In the genomic region with DNA sequence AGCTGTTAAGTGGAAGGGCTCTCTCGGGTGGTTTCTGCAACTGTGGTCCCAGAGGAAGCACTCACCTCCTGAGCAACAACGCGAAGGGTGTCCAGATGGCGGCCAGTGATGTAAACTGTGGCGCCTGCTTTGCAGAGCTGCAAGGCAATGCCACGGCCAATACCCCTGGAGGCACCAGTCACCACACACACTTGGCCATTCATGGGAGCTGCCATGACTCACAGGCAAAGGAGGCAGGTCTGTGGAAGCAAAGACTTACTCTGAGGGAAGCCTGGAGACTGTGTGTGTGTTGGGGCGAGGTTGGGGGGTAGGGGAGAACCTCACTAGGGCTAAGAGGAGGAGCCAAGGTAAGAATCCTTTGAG, we compare ENCODE assay signal across 8 cellular contexts. TPM values are rescaled to one million over a fixed set of nuclear protein-coding genes. Genes with fewer than 3 reads are reported as not detected.
A peak's percentile ranks its signal among the peaks of the same experiment; 100 is the strongest.
DNase-seq lines count a peak whose midpoint lies in the region; ATAC-seq and TF ChIP-seq lines count a peak whose summit lies in the region.

No MANE protein-coding gene starts in this region.

- H3K4me3 ChIP-seq in SK-N-MC, result peak overlapping the region; percentile 96
- peak overlapping the region; percentile 73 to 91 (median 80) for H3K4me3 ChIP-seq in esophagus muscularis mucosa
- H3K4me3 ChIP-seq in neuron (ENCODE audit: low read length), result peak overlapping the region; percentile 86

- peak; percentile 8 for ATAC-seq in GM21576 (IDR thresholded peaks at IDR 0.05; ENCODE audit: unreplicated experiment)
- no peak for ATAC-seq in HG03039 (IDR thresholded peaks at IDR 0.05; ENCODE audit: unreplicated experiment)
- ATAC-seq in GM21619 (IDR thresholded peaks at IDR 0.05; ENCODE audit: unreplicated experiment), result no peak

- H3K9ac ChIP-seq in SK-N-MC (ENCODE audit: insufficient read length), result peak overlapping the region; percentile 74

- H3K27ac ChIP-seq in SK-N-MC, result no peak overlapping the region
- peak overlapping the region; percentile 77 to 88 (median 84) for H3K27ac ChIP-seq in esophagus muscularis mucosa (replicated peaks in 1 of 4)

- no peak overlapping the region for H2AFZ ChIP-seq in neuron (ENCODE audit: low read depth, low read length)

- 45% methylated on average over 7 of the region's 7 CpGs for WGBS in esophagus muscularis mucosa

- H3K27me3 ChIP-seq in esophagus muscularis mucosa (no peaks in the 10 kb centered on the region), neuron (ENCODE audit: insufficient read depth, low read length) (no peaks in the 10 kb centered on the region)

- H3K36me3 ChIP-seq in SK-N-MC (ENCODE audit: insufficient read depth, low read length), result peaks cover 25% of the 10 kb centered on the region
- peaks cover 33 to 53% (median 43%) of the 10 kb centered on the region in 4 donors for H3K36me3 ChIP-seq in esophagus muscularis mucosa
- H3K36me3 ChIP-seq in neuron (ENCODE audit: insufficient read depth, low read length), result peaks cover 30% of the 10 kb centered on the region

- H3K9me3 ChIP-seq in SK-N-MC (ENCODE audit: low read depth, low read length) (no peaks in the 10 kb centered on the region), esophagus muscularis mucosa (no peaks in the 10 kb centered on the region), neuron (ENCODE audit: low read length) (no peaks in the 10 kb centered on the region)

- TF ChIP-seq CTCF in esophagus muscularis mucosa (IDR thresholded peaks at IDR 0.05), result no peak

- no peak for TF ChIP-seq EP300 in esophagus muscularis mucosa (IDR thresholded peaks at IDR 0.05)

- TF ChIP-seq POLR2A in esophagus muscularis mucosa (IDR thresholded peaks at IDR 0.05; ENCODE audit: low read depth), result no peak

- intact Hi-C loops in esophagus muscularis mucosa (cut with DNase I), result loop anchor here (2.0 kb wide), 1 partner anchor 56 kb away; a partner anchor contains a TSS

- DNase-seq in AG20443 (ENCODE audit: low spot score), result peak; percentile 79
- DNase-seq in SK-N-MC (ENCODE audit: low read depth, low spot score), result no peak
- DNase-seq in esophagus muscularis mucosa (ENCODE audit: extremely low spot score), result no peak
- DNase-seq in activated gamma-delta T cell (lab: John Stamatoyannopoulos, UW), result no peak

- H3K4me1 ChIP-seq in esophagus muscularis mucosa (peaks cover 19 to 47% (median 34%) of the 10 kb centered on the region in 4 donors), neuron (ENCODE audit: insufficient read depth, low read length) (peaks cover 13% of the 10 kb centered on the region)

RNA-seq across cellular contexts. Expression of a gene that starts 0.7 kb away (rescaled TPM):
- 10 to 100 TPM; 13.9 to 22.4 (median 19.2) TPM for total RNA-seq in esophagus muscularis mucosa

RNA-seq across cellular contexts. Expression of a gene that starts 0.8 kb away (rescaled TPM):
- total RNA-seq in esophagus muscularis mucosa, result 10 to 100 TPM; 16.6 to 29.2 (median 21.6) TPM

RNA-seq across cellular contexts. Expression of a gene that starts 8.9 kb away (rescaled TPM):
- total RNA-seq in esophagus muscularis mucosa, result 10 to 100 TPM in 1 of 4 donors, 1 to 10 TPM in 3; 6.6 to 12.5 (median 8.1) TPM

RNA-seq across cellular contexts. Expression of a gene that starts 11.1 kb away (rescaled TPM):
- 1 to 10 TPM; 1.7 to 3.7 (median 2.4) TPM for total RNA-seq in esophagus muscularis mucosa

RNA-seq across cellular contexts. Expression of a gene that starts 12.4 kb away (rescaled TPM):
- total RNA-seq in esophagus muscularis mucosa, result 1 to 10 TPM in 3 of 4 donors, under 1 TPM in 1; 0.42 to 6.0 (median 2.9) TPM
